ENCODE assay signal across 7 cellular contexts in the genomic region with DNA sequence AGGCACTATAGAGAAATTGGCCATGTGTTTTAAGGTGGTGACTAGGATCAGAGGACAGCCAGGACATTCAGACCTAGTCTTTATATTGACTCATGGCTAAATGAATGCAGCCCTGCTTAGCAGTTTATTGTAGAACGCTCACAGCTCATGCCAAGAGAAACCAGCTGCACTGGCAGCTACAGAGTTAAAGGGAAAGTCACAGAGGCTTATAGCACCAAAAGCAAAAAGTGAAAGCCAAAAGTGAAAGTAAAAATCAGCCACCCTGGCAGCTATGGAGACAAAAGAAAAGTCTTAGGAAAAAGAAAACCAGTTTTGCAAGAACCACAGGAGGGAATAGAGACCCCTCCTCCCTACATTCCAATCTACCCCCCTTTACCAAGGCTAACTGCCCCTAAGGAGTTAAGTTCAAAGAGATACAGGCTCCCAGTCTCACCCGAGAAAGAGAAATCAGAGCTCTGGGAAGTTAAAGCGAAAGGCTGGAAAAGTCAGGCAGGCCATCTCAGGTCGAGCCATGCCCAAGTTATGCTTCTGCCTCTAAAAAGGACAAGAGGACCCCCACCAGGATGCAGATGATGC.
DNase-seq lines count a peak whose midpoint lies in the region; ATAC-seq and TF ChIP-seq lines count a peak whose summit lies in the region.

No MANE protein-coding gene starts in this region.

- no TSS peak for BruUV-seq in OCI-LY7 (replicated peaks; lab: Mats Ljungman, UMichigan)

- 2 to 3% methylated on average over 4 of the region's 4 CpGs for WGBS in aorta, 2 donors

- ATAC-seq in mucosa of descending colon (peak; percentile 71), aorta (ENCODE audit: low FRiP score) (no peak)

- peak overlapping the region; percentile 41 to 50 for H3K9ac ChIP-seq in duodenal mucosa (ENCODE audit: low read depth in 1 of 2, low read length in 2 of 2)

- peaks cover 7% of the 10 kb centered on the region for H3K4me1 ChIP-seq in OCI-LY7 (ENCODE audit: insufficient read depth, low read length, poor library complexity, severe bottlenecking)
- peaks cover 12 to 19% of the 10 kb centered on the region in 2 donors for H3K4me1 ChIP-seq in duodenal mucosa (ENCODE audit: control insufficient read depth in 1 of 2, insufficient read depth in 2 of 2, low read length in 2 of 2)
- H3K4me1 ChIP-seq in mucosa of descending colon (ENCODE audit: low read depth), result peaks cover 20% of the 10 kb centered on the region
- no peaks in the 10 kb centered on the region for H3K4me1 ChIP-seq in aorta (ENCODE audit: control insufficient read depth in 1 of 2, insufficient read depth in 2 of 2, low read length in 2 of 2)

- intact Hi-C loops in OCI-LY7 (cut with micrococcal nuclease; ENCODE audit: unreplicated experiment), result no loop called here
- intact Hi-C loops in mucosa of descending colon (cut with DNase I, micrococcal nuclease), result no loop called here
- intact Hi-C loops in aorta (cut with DNase I), result no loop called here

- H3K27ac ChIP-seq in OCI-LY7 (ENCODE audit: low read depth, low read length, poor library complexity, severe bottlenecking), result no peak overlapping the region
- no peak overlapping the region for H3K27ac ChIP-seq in duodenal mucosa (ENCODE audit: low read depth, low read length)
- H3K27ac ChIP-seq in aorta (ENCODE audit: low read depth in 1 of 2, low read length in 2 of 2), result no peak overlapping the region

- no peaks in the 10 kb centered on the region for H3K79me2 ChIP-seq in OCI-LY7 (ENCODE audit: insufficient read depth, low read depth, low read length)

- H3K9me3 ChIP-seq in OCI-LY7 (ENCODE audit: low read length) (no peaks in the 10 kb centered on the region), duodenal mucosa (ENCODE audit: control insufficient read depth in 1 of 2, low read length in 2 of 2) (no peaks in the 10 kb centered on the region), mucosa of descending colon (no peaks in the 10 kb centered on the region), aorta (ENCODE audit: control insufficient read depth, low read length) (no peaks in the 10 kb centered on the region)

- H3K36me3 ChIP-seq in OCI-LY7 (ENCODE audit: insufficient read depth, low read length) (no peaks in the 10 kb centered on the region), duodenal mucosa (ENCODE audit: control insufficient read depth in 1 of 2, insufficient read depth in 2 of 2, low read length in 2 of 2) (no peaks in the 10 kb centered on the region), mucosa of descending colon (ENCODE audit: low read depth) (no peaks in the 10 kb centered on the region), aorta (ENCODE audit: control insufficient read depth in 1 of 2, insufficient read depth in 2 of 2, low read length in 1 of 2) (no peaks in the 10 kb centered on the region)

- H2AFZ ChIP-seq in OCI-LY7 (ENCODE audit: low read length), result peak overlapping the region; percentile 96

- POLR2A ChIA-PET in OCI-LY7 (lab: Charles Lee), result interaction anchor here (0.6 to 1.1 kb wide), 2 partner anchors 16 to 1006 kb away, joined by 3 to 6 read pairs; no protein-coding TSS in a partner anchor

- TF ChIP-seq CTCF in GM12864 (IDR thresholded peaks at IDR 0.05; ENCODE audit: low read depth, low read length, missing control alignments), result no peak
- TF ChIP-seq CTCF in OCI-LY7 (conservative IDR thresholded peaks at IDR 0.05; ENCODE audit: low read length), result no peak
- TF ChIP-seq CTCF in mucosa of descending colon (IDR thresholded peaks at IDR 0.05), result no peak

- DNase-seq in GM12864 (ENCODE audit: low read depth), result no peak
- DNase-seq in OCI-LY7 (ENCODE audit: low spot score), result peak; percentile 42
- DNase-seq in mucosa of descending colon, result peak in 1 of 3 donors; percentile 35
- no peak for DNase-seq in aorta
- DNase-seq in T-helper 9 cell, result no peak
- no peak for DNase-seq in NCI-H1092 (lab: John Stamatoyannopoulos, UW)

- H3K4me2 ChIP-seq in OCI-LY7 (ENCODE audit: low read length), result peak overlapping the region; percentile 79

- no peaks in the 10 kb centered on the region for H3K9me2 ChIP-seq in OCI-LY7 (ENCODE audit: insufficient read depth, low read length)

- H3K27me3 ChIP-seq in duodenal mucosa (ENCODE audit: control insufficient read depth in 1 of 2, insufficient read depth in 2 of 2, low read length in 2 of 2) (no peaks in the 10 kb centered on the region), aorta (ENCODE audit: control insufficient read depth in 1 of 2, insufficient read depth in 2 of 2, low read length in 1 of 2) (no peaks in the 10 kb centered on the region)

- H4K20me1 ChIP-seq in OCI-LY7 (ENCODE audit: insufficient read depth, low read length), result no peaks in the 10 kb centered on the region

- H3K4me3 ChIP-seq in GM12864 (ENCODE audit: low read depth, low read length) (peak overlapping the region; percentile 9; the same call in 1 of the 2 replicates), OCI-LY7 (ENCODE audit: low read depth, low read length, poor library complexity, severe bottlenecking) (peak overlapping the region; percentile 66), duodenal mucosa (ENCODE audit: low read depth in 1 of 2, low read length in 2 of 2) (peak overlapping the region; percentile 50 to 68), mucosa of descending colon (no peak overlapping the region), aorta (ENCODE audit: low read length in 2 of 2) (peak overlapping the region; percentile 65 to 92)

- CTCF ChIA-PET in OCI-LY7 (lab: Charles Lee; ENCODE audit: unreplicated experiment), result no interaction called here
